ENCODE assay signal across 8 cellular contexts in the genomic region with DNA sequence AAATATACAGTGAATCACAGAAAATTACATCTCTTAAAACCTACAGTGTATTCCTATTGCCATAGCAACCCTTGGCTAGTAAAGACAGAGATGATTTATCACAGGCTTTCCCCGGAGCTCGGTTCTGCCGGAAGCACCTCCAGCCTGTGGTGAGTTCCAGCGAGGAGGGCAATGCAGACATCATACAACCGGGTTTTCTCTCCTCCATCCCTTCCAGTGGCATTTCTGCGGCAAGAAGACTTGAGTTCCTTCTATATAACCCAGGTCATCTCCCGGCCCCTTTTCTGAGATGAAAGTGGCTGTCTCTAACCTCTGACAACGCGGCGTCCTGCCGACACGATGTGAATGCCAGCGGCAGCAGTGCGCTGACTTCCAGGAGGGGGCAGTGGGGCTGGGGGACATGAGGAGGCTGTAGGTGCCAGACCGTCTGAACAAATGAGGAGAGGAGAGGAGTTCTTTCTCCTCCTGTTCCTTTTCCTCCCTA.
A peak's percentile ranks its signal among the peaks of the same experiment; 100 is the strongest.
DNase-seq lines count a peak whose midpoint lies in the region; ATAC-seq and TF ChIP-seq lines count a peak whose summit lies in the region.

No MANE protein-coding gene starts in this region.

- no peak overlapping the region for H3K9ac ChIP-seq in iPS-20b (ENCODE audit: low read depth, low read length)

- DNase-seq in CD14-positive monocyte (ENCODE audit: low spot score) (no peak), HFFc6 (peak; percentile 77), anterior cingulate cortex (lab: John Stamatoyannopoulos, UW) (peak in 49 of 58 donors; percentile 8 to 77 (median 47)), SKM-1 treated with dmso at 0.1 percent for 144 hours (lab: John Stamatoyannopoulos, UW; ENCODE audit: unreplicated experiment) (no peak)
- peak; percentile 24 to 41 (median 28) for DNase-seq in stimulated activated CD4-positive, alpha-beta T cell treated with anti-CD3 and anti-CD28 coated beads, Interleukin-12 subunit alpha, Interleukin-12 subunit beta, amount 100 ng/mL, for 48 hours (ENCODE audit: low read depth in 2 of 3, low spot score in 1 of 3)

- H3K27me3 Mint-ChIP-seq in CD14-positive monocyte (ENCODE audit: low read depth in 3 of 3) (peaks cover 8 to 17% (median 11%) of the 10 kb centered on the region in 3 donors), HFFc6 (ENCODE audit: insufficient read depth) (no peaks in the 10 kb centered on the region; the same call in 1 of the 2 replicates)
- H3K27me3 Mint-ChIP-seq in T-helper 1 cell treated with Interleukin-12 subunit alpha and Interleukin-12 subunit beta and Interleukin-4 antibody, amounts not matched to agents 30 μg/mL and 1 μg/mL, for 36 hours (ENCODE audit: low read depth): no peaks in the 10 kb centered on the region

- H3K27ac Mint-ChIP-seq in CD14-positive monocyte: peak overlapping the region in 1 of 7 donors; percentile 47
- H3K27ac Mint-ChIP-seq in HFFc6: peak overlapping the region; percentile 92
- peak overlapping the region; percentile 80 for H3K27ac Mint-ChIP-seq in T-helper 1 cell treated with Interleukin-12 subunit alpha and Interleukin-12 subunit beta and Interleukin-4 antibody, amounts not matched to agents 30 μg/mL and 1 μg/mL, for 36 hours

- H3K9me3 Mint-ChIP-seq in CD14-positive monocyte (peaks cover 0 to 5% (median 0%) of the 10 kb centered on the region in 7 donors), HFFc6 (no peaks in the 10 kb centered on the region)
- H3K9me3 Mint-ChIP-seq in T-helper 1 cell treated with Interleukin-12 subunit alpha and Interleukin-12 subunit beta and Interleukin-4 antibody, amounts not matched to agents 30 μg/mL and 1 μg/mL, for 36 hours: no peaks in the 10 kb centered on the region

- H3K4me1 ChIP-seq in iPS-20b (ENCODE audit: insufficient read depth, low read length): peaks cover 12% of the 10 kb centered on the region; the same call in 1 of the 2 replicates

- H3K4me1 Mint-ChIP-seq in CD14-positive monocyte (peaks cover 18% of the 10 kb centered on the region), HFFc6 (ENCODE audit: low read depth) (peaks cover 36% of the 10 kb centered on the region)
- H3K4me1 Mint-ChIP-seq in T-helper 1 cell treated with Interleukin-12 subunit alpha and Interleukin-12 subunit beta and Interleukin-4 antibody, amounts not matched to agents 30 μg/mL and 1 μg/mL, for 36 hours (ENCODE audit: low read depth): peaks cover 29% of the 10 kb centered on the region

- ATAC-seq in GM21515 (IDR thresholded peaks at IDR 0.05; ENCODE audit: unreplicated experiment): no peak

- peak overlapping the region; percentile 42 for H3K4me3 ChIP-seq in iPS-20b (ENCODE audit: low read length)

- no peaks in the 10 kb centered on the region for H3K9me3 ChIP-seq in iPS-20b (ENCODE audit: insufficient read depth, low read depth, low read length)

- H3K4me3 Mint-ChIP-seq in CD14-positive monocyte (peak overlapping the region; percentile 40 to 73), HFFc6 (peak overlapping the region; percentile 77; the same call in 1 of the 2 replicates)
- peak overlapping the region; percentile 69 for H3K4me3 Mint-ChIP-seq in T-helper 1 cell treated with Interleukin-12 subunit alpha and Interleukin-12 subunit beta and Interleukin-4 antibody, amounts not matched to agents 30 μg/mL and 1 μg/mL, for 36 hours

- H3K36me3 Mint-ChIP-seq in CD14-positive monocyte (no peaks in the 10 kb centered on the region), HFFc6 (ENCODE audit: low read depth) (no peaks in the 10 kb centered on the region)
- peaks cover 4% of the 10 kb centered on the region for H3K36me3 Mint-ChIP-seq in T-helper 1 cell treated with Interleukin-12 subunit alpha and Interleukin-12 subunit beta and Interleukin-4 antibody, amounts not matched to agents 30 μg/mL and 1 μg/mL, for 36 hours (ENCODE audit: low read depth)

- H3K36me3 ChIP-seq in iPS-20b (ENCODE audit: insufficient read depth, low read depth, low read length): no peaks in the 10 kb centered on the region

- H3K27ac ChIP-seq in iPS-20b (ENCODE audit: low read length): no peak overlapping the region

- intact Hi-C loops in CD14-positive monocyte (cut with micrococcal nuclease): no loop called here

- no peaks in the 10 kb centered on the region for H3K27me3 ChIP-seq in iPS-20b (ENCODE audit: insufficient read depth, low read length)

- TF ChIP-seq CTCF in CD14-positive monocyte (IDR thresholded peaks at IDR 0.05): no peak
- TF ChIP-seq CTCF in HFFc6 (IDR thresholded peaks at IDR 0.05): peak; percentile 41

Comparison
In these comparisons a context has a peak if more than half of its experiments do, and no peak if none do; other contexts are left out.
1. DNase-seq: peak in HFFc6 (single experiment), anterior cingulate cortex (49 of 58) and stimulated activated CD4-positive, alpha-beta T cell treated with anti-CD3 and anti-CD28 coated beads, Interleukin-12 subunit alpha, Interleukin-12 subunit beta, amount 100 ng/mL, for 48 hours (3 of 3); none in CD14-positive monocyte (single experiment) and SKM-1 treated with dmso at 0.1 percent for 144 hours (single experiment).
2. Peak in every context shown above with its lines, with median percentiles within 50 percentile points of each other: H3K4me3 Mint-ChIP-seq.